18 cellular contexts compared by ENCODE assay signal in genomic region chr13:30169442-30169841, GRCh38.
DNase-seq lines count a peak whose midpoint lies in the region; ATAC-seq and TF ChIP-seq lines count a peak whose summit lies in the region.
"Had no signal": no experiment of that assay in that cellular context is flagged by ENCODE, and none has a peak within 500 bp of the region (broad histone marks: within the 10 kb centered on the region; RNA-seq: fewer than 3 reads in every experiment).

No MANE protein-coding gene starts in this region.

- DNase-seq in EL (peak; percentile 6), MM.1S (peak; percentile 10), immature natural killer cell (no peak), renal cortical epithelial cell (ENCODE audit: low read depth) (peak; percentile 70), AG20443 (ENCODE audit: low spot score) (no peak), D341Med (ENCODE audit: low spot score) (no peak)
- no peak for DNase-seq in activated effector memory CD4-positive, alpha-beta T cell treated with anti-CD3 and anti-CD28 coated beads, Interleukin-2, amount 50 U/mL, for 16 hours
- DNase-seq: activated CD4-positive, alpha-beta T cell treated with anti-CD3 and anti-CD28 coated beads for 1 hour; body of pancreas; DMS 273 treated with DMSO at 0.1 percent for 48 hours; NCI-H1105; NCI-H446; PC-9; SHP77 treated with DMSO at 0.1 percent for 48 hours had no signal

- H3K9me3 Mint-ChIP-seq in immature natural killer cell = no peaks in the 10 kb centered on the region
- H3K9me3 Mint-ChIP-seq: activated T-helper 17 cell treated with anti-CD3 and anti-CD28 coated beads, Interleukin-2, amount 50 U/mL, for 72 hours; nephron had no signal

- ATAC-seq in HG02642 (IDR thresholded peaks at IDR 0.05; ENCODE audit: poor library complexity, unreplicated experiment) = no peak
- ATAC-seq: activated T-helper 17 cell treated with anti-CD3 and anti-CD28 coated beads, Interleukin-2, amount 50 U/mL, for 72 hours; body of pancreas had no signal

- no peaks in the 10 kb centered on the region for H3K79me2 ChIP-seq in MM.1S (ENCODE audit: low read length)
- H3K79me2 ChIP-seq: parathyroid adenoma had no signal

- H4K20me1 ChIP-seq in MM.1S (ENCODE audit: insufficient read depth, low read length) = no peaks in the 10 kb centered on the region

- no peaks in the 10 kb centered on the region for H3K36me3 ChIP-seq in MM.1S (replicated peaks; ENCODE audit: insufficient read depth, low read length)

- peak overlapping the region; percentile 78 to 89 (median 82) for H3K27ac Mint-ChIP-seq in immature natural killer cell
- H3K27ac Mint-ChIP-seq: activated T-helper 17 cell treated with anti-CD3 and anti-CD28 coated beads, Interleukin-2, amount 50 U/mL, for 72 hours; nephron had no signal

- H3K9me2 ChIP-seq in MM.1S (replicated peaks; ENCODE audit: insufficient read depth, low read length) = no peaks in the 10 kb centered on the region

- no peak overlapping the region for H3K4me3 ChIP-seq in MM.1S (ENCODE audit: low read length)
- H3K4me3 ChIP-seq: body of pancreas, PC-9 had no signal

- TF ChIP-seq CTCF in MM.1S (IDR thresholded peaks at IDR 0.05; ENCODE audit: low read length) = no peak

- no peaks in the 10 kb centered on the region for H3K4me1 ChIP-seq in MM.1S (ENCODE audit: low read length)
- H3K4me1 ChIP-seq: body of pancreas, parathyroid adenoma had no signal

- peaks cover 33 to 36% of the 10 kb centered on the region in 2 donors for H3K4me1 Mint-ChIP-seq in immature natural killer cell
- H3K4me1 Mint-ChIP-seq: activated T-helper 17 cell treated with anti-CD3 and anti-CD28 coated beads, Interleukin-2, amount 50 U/mL, for 72 hours; nephron had no signal

- peaks cover 0 to 5% (median 3%) of the 10 kb centered on the region in 3 donors for H3K27me3 Mint-ChIP-seq in immature natural killer cell (ENCODE audit: low read depth in 3 of 3)

- H3K4me3 Mint-ChIP-seq in immature natural killer cell = peak overlapping the region; percentile 12 to 75 (median 57)
- H3K4me3 Mint-ChIP-seq: activated T-helper 17 cell treated with anti-CD3 and anti-CD28 coated beads, Interleukin-2, amount 50 U/mL, for 72 hours; nephron had no signal

- no peak overlapping the region for H3K9ac ChIP-seq in MM.1S (ENCODE audit: low read length)
- H3K9ac ChIP-seq: parathyroid adenoma had no signal

- no peaks in the 10 kb centered on the region for H3K27me3 ChIP-seq in MM.1S (replicated peaks; ENCODE audit: insufficient read depth, low read length)
- H3K27me3 ChIP-seq: body of pancreas had no signal

- no peak overlapping the region for H2AFZ ChIP-seq in MM.1S (ENCODE audit: low read length)
- H2AFZ ChIP-seq: parathyroid adenoma, PC-9 had no signal

- peaks cover 0 to 4% (median 0%) of the 10 kb centered on the region in 3 donors for H3K36me3 Mint-ChIP-seq in immature natural killer cell

- H3K27ac ChIP-seq in MM.1S (ENCODE audit: low read length) = no peak overlapping the region
- H3K27ac ChIP-seq: body of pancreas, parathyroid adenoma, PC-9 had no signal

- H3K4me2 ChIP-seq in MM.1S (ENCODE audit: low read depth, low read length) = 0 out of 2 replicates have a peak overlapping the region, but pooled peaks have one; percentile 12
- H3K4me2 ChIP-seq: PC-9 had no signal

- H3K9me3 ChIP-seq in MM.1S (replicated peaks; ENCODE audit: insufficient read depth, low read length) = no peaks in the 10 kb centered on the region
- H3K9me3 ChIP-seq: body of pancreas had no signal

- H3F3A ChIP-seq in MM.1S (ENCODE audit: insufficient read depth, low read length) = no peaks in the 10 kb centered on the region

Comparison
In these comparisons a context has a peak if more than half of its experiments do, and no peak if none do; other contexts are left out.
1. DNase-seq: peak in EL (single experiment), MM.1S (single experiment) and renal cortical epithelial cell (single experiment); none in immature natural killer cell (0 of 3), activated effector memory CD4-positive, alpha-beta T cell treated with anti-CD3 and anti-CD28 coated beads, Interleukin-2, amount 50 U/mL, for 16 hours (single experiment), AG20443 (single experiment) and D341Med (single experiment).